1 cellular context compared by ENCODE assay signal in the genomic region with DNA sequence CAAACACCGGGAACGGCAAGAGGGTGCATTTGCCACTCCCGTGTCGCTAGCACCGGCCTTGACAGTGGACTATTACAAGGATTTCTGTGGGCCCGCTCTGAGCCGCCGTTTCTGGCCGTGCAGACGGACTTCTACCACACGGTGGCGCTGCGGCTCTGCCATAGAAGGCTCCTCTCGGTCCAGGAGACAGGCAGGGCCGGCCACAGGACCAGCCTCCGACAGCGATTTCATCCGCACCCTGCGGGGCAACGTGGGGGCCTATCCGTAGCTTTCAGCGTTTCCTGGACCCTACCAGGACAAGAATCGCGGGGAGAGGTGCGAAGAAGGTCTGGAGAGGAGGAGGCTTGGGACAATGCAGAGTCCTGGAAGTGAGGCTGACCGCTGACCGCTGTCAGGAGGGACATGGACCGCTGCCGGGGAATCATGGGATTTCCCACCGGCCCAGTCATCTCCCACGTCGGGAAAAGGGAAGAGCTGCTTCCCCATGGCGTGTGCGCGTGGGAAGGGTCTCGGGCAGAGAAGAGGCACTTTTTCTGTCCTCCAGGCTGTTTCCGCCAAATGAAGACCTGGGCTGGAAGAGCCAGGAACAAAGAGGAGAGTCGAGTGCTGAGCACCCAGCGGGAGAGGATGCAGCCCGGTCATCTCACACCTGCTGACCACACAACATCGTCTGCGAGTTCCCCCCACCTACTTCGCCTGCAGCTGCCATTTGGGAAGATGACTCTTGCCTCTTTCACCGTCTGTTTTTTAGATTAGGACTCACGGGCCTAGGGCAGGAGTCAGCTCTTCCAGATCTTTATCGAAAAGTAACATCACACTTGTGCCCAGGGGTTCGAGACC.
TF ChIP-seq lines count a peak whose summit lies in the region.

No MANE protein-coding gene starts in this region.

TF ChIP-seq in K562, 482 proteins besides CTCF, POLR2A, EP300 and RAD21 (continued from another document and continues in another):
- TF ChIP-seq ZNF561 (CRISPR knock-in tag; conservative IDR thresholded peaks at IDR 0.05) (no peak), ZNF146 (CRISPR knock-in tag; IDR thresholded peaks at IDR 0.05; ENCODE audit: unreplicated experiment) (no peak), NBN (IDR thresholded peaks at IDR 0.05; ENCODE audit: low read depth) (no peak), RAD51 (IDR thresholded peaks at IDR 0.05; ENCODE audit: borderline replicate concordance, low read depth) (no peak), HES1 (IDR thresholded peaks at IDR 0.05; ENCODE audit: low read depth) (no peak), POLR2H (tag; IDR thresholded peaks at IDR 0.05; ENCODE audit: low read depth) (no peak), ZNF707 (CRISPR knock-in tag; conservative IDR thresholded peaks at IDR 0.05) (no peak), ZSCAN29 (IDR thresholded peaks at IDR 0.05) (no peak), BCOR (IDR thresholded peaks at IDR 0.05) (no peak), KAT7 (CRISPR knock-in tag; IDR thresholded peaks at IDR 0.05; ENCODE audit: borderline replicate concordance) (no peak), TCF7 (IDR thresholded peaks at IDR 0.05; ENCODE audit: borderline replicate concordance) (no peak), ILF3 (IDR thresholded peaks at IDR 0.05; ENCODE audit: borderline replicate concordance) (no peak), CREM (IDR thresholded peaks at IDR 0.05; ENCODE audit: low read depth) (peak; percentile 36), HNRNPH1 (optimal IDR thresholded peaks at IDR 0.05; ENCODE audit: low read depth, low read length) (no peak), GMEB1 (CRISPR knock-in tag; IDR thresholded peaks at IDR 0.05) (no peak), NR2C2 (CRISPR knock-in tag; IDR thresholded peaks at IDR 0.05) (peak; percentile 36; the same call in 1 of the 2 replicates), NR2C2 (tag; IDR thresholded peaks at IDR 0.05) (no peak), EHMT2 (IDR thresholded peaks at IDR 0.05) (no peak), NFXL1 (CRISPR knock-in tag; IDR thresholded peaks at IDR 0.05) (no peak), ELF2 (CRISPR knock-in tag; IDR thresholded peaks at IDR 0.05) (no peak), MAFG (tag; conservative IDR thresholded peaks at IDR 0.05) (no peak), HDAC2 (IDR thresholded peaks at IDR 0.05) (no peak), HMGXB4 (CRISPR knock-in tag; IDR thresholded peaks at IDR 0.05) (no peak), ZNF785 (CRISPR knock-in tag; IDR thresholded peaks at IDR 0.05) (no peak), KDM5B (IDR thresholded peaks at IDR 0.05; ENCODE audit: insufficient replicate concordance, low read depth, low read length) (no peak), SMARCA4 (IDR thresholded peaks at IDR 0.05) (no peak), HSF4 (CRISPR knock-in tag; IDR thresholded peaks at IDR 0.05; ENCODE audit: borderline replicate concordance) (no peak), MTF1 (CRISPR knock-in tag; IDR thresholded peaks at IDR 0.05; ENCODE audit: borderline replicate concordance) (no peak), HBP1 (CRISPR knock-in tag; IDR thresholded peaks at IDR 0.05) (no peak)
- TF ChIP-seq, protein P1, sequence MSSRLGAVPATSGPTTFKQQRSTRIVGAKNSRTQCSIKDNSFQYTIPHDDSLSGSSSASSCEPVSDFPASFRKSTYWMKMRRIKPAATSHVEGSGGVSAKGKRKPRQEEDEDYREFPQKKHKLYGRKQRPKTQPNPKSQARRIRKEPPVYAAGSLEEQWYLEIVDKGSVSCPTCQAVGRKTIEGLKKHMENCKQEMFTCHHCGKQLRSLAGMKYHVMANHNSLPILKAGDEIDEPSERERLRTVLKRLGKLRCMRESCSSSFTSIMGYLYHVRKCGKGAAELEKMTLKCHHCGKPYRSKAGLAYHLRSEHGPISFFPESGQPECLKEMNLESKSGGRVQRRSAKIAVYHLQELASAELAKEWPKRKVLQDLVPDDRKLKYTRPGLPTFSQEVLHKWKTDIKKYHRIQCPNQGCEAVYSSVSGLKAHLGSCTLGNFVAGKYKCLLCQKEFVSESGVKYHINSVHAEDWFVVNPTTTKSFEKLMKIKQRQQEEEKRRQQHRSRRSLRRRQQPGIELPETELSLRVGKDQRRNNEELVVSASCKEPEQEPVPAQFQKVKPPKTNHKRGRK (tag; IDR thresholded peaks at IDR 0.05) = no peak
- TF ChIP-seq, protein P2, sequence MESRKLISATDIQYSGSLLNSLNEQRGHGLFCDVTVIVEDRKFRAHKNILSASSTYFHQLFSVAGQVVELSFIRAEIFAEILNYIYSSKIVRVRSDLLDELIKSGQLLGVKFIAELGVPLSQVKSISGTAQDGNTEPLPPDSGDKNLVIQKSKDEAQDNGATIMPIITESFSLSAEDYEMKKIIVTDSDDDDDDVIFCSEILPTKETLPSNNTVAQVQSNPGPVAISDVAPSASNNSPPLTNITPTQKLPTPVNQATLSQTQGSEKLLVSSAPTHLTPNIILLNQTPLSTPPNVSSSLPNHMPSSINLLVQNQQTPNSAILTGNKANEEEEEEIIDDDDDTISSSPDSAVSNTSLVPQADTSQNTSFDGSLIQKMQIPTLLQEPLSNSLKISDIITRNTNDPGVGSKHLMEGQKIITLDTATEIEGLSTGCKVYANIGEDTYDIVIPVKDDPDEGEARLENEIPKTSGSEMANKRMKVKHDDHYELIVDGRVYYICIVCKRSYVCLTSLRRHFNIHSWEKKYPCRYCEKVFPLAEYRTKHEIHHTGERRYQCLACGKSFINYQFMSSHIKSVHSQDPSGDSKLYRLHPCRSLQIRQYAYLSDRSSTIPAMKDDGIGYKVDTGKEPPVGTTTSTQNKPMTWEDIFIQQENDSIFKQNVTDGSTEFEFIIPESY (CRISPR knock-in tag; IDR thresholded peaks at IDR 0.05) = peak; percentile 88
- TF ChIP-seq, protein P3, sequence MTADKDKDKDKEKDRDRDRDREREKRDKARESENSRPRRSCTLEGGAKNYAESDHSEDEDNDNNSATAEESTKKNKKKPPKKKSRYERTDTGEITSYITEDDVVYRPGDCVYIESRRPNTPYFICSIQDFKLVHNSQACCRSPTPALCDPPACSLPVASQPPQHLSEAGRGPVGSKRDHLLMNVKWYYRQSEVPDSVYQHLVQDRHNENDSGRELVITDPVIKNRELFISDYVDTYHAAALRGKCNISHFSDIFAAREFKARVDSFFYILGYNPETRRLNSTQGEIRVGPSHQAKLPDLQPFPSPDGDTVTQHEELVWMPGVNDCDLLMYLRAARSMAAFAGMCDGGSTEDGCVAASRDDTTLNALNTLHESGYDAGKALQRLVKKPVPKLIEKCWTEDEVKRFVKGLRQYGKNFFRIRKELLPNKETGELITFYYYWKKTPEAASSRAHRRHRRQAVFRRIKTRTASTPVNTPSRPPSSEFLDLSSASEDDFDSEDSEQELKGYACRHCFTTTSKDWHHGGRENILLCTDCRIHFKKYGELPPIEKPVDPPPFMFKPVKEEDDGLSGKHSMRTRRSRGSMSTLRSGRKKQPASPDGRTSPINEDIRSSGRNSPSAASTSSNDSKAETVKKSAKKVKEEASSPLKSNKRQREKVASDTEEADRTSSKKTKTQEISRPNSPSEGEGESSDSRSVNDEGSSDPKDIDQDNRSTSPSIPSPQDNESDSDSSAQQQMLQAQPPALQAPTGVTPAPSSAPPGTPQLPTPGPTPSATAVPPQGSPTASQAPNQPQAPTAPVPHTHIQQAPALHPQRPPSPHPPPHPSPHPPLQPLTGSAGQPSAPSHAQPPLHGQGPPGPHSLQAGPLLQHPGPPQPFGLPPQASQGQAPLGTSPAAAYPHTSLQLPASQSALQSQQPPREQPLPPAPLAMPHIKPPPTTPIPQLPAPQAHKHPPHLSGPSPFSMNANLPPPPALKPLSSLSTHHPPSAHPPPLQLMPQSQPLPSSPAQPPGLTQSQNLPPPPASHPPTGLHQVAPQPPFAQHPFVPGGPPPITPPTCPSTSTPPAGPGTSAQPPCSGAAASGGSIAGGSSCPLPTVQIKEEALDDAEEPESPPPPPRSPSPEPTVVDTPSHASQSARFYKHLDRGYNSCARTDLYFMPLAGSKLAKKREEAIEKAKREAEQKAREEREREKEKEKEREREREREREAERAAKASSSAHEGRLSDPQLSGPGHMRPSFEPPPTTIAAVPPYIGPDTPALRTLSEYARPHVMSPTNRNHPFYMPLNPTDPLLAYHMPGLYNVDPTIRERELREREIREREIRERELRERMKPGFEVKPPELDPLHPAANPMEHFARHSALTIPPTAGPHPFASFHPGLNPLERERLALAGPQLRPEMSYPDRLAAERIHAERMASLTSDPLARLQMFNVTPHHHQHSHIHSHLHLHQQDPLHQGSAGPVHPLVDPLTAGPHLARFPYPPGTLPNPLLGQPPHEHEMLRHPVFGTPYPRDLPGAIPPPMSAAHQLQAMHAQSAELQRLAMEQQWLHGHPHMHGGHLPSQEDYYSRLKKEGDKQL (CRISPR knock-in tag; IDR thresholded peaks at IDR 0.05; ENCODE audit: borderline replicate concordance) = no peak
- TF ChIP-seq, protein P4, sequence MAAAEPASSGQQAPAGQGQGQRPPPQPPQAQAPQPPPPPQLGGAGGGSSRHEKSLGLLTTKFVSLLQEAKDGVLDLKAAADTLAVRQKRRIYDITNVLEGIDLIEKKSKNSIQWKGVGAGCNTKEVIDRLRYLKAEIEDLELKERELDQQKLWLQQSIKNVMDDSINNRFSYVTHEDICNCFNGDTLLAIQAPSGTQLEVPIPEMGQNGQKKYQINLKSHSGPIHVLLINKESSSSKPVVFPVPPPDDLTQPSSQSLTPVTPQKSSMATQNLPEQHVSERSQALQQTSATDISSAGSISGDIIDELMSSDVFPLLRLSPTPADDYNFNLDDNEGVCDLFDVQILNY (CRISPR knock-in tag; IDR thresholded peaks at IDR 0.05) = no peak
- TF ChIP-seq, protein P5, sequence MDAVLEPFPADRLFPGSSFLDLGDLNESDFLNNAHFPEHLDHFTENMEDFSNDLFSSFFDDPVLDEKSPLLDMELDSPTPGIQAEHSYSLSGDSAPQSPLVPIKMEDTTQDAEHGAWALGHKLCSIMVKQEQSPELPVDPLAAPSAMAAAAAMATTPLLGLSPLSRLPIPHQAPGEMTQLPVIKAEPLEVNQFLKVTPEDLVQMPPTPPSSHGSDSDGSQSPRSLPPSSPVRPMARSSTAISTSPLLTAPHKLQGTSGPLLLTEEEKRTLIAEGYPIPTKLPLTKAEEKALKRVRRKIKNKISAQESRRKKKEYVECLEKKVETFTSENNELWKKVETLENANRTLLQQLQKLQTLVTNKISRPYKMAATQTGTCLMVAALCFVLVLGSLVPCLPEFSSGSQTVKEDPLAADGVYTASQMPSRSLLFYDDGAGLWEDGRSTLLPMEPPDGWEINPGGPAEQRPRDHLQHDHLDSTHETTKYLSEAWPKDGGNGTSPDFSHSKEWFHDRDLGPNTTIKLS (IDR thresholded peaks at IDR 0.05; ENCODE audit: borderline replicate concordance, low read depth) = no peak
- TF ChIP-seq, protein P6, sequence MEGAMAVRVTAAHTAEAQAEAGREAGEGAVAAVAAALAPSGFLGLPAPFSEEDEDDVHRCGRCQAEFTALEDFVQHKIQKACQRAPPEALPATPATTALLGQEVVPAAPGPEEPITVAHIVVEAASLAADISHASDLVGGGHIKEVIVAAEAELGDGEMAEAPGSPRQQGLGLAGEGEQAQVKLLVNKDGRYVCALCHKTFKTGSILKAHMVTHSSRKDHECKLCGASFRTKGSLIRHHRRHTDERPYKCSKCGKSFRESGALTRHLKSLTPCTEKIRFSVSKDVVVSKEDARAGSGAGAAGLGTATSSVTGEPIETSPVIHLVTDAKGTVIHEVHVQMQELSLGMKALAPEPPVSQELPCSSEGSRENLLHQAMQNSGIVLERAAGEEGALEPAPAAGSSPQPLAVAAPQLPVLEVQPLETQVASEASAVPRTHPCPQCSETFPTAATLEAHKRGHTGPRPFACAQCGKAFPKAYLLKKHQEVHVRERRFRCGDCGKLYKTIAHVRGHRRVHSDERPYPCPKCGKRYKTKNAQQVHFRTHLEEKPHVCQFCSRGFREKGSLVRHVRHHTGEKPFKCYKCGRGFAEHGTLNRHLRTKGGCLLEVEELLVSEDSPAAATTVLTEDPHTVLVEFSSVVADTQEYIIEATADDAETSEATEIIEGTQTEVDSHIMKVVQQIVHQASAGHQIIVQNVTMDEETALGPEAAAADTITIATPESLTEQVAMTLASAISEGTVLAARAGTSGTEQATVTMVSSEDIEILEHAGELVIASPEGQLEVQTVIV (CRISPR knock-in tag; IDR thresholded peaks at IDR 0.05; ENCODE audit: borderline replicate concordance) = no peak
